16 cellular contexts compared by ENCODE assay signal in genomic region chr7:19410096-19410495, GRCh38.
DNase-seq lines count a peak whose midpoint lies in the region; ATAC-seq and TF ChIP-seq lines count a peak whose summit lies in the region.
"Had no signal": no experiment of that assay in that cellular context is flagged by ENCODE, and none has a peak within 500 bp of the region (broad histone marks: within the 10 kb centered on the region; RNA-seq: fewer than 3 reads in every experiment).

No MANE protein-coding gene starts in this region.

- H3K9me3 Mint-ChIP-seq in MCF 10A (ENCODE audit: unreplicated experiment): no peaks in the 10 kb centered on the region
- no peaks in the 10 kb centered on the region for H3K9me3 Mint-ChIP-seq in activated CD4-positive, alpha-beta memory T cell treated with anti-CD3 and anti-CD28 coated beads for 36 hours
- H3K9me3 Mint-ChIP-seq: CD8-positive, alpha-beta T cell; H9; IgD-negative memory B cell had no signal

- H3K27ac Mint-ChIP-seq in MCF 10A (ENCODE audit: low read depth, unreplicated experiment): no peak overlapping the region
- H3K27ac Mint-ChIP-seq in activated CD4-positive, alpha-beta memory T cell treated with anti-CD3 and anti-CD28 coated beads for 36 hours: no peak overlapping the region
- H3K27ac Mint-ChIP-seq: CD8-positive, alpha-beta T cell; H9; IgD-negative memory B cell had no signal

- no peak for ATAC-seq in HG03378 (IDR thresholded peaks at IDR 0.05; ENCODE audit: unreplicated experiment)
- ATAC-seq: CD8-positive, alpha-beta T cell; Panc1; Right ventricle myocardium inferior had no signal

- H3K4me3 Mint-ChIP-seq in MCF 10A (ENCODE audit: unreplicated experiment): no peak overlapping the region
- no peak overlapping the region for H3K4me3 Mint-ChIP-seq in activated CD4-positive, alpha-beta memory T cell treated with anti-CD3 and anti-CD28 coated beads for 36 hours
- H3K4me3 Mint-ChIP-seq: CD8-positive, alpha-beta T cell; H9; IgD-negative memory B cell had no signal

- TF ChIP-seq CTCF in AG10803 (conservative IDR thresholded peaks at IDR 0.05; ENCODE audit: low read length): no peak
- no peak for TF ChIP-seq CTCF in cardiac fibroblast (IDR thresholded peaks at IDR 0.05; ENCODE audit: low read depth, low read length)
- no peak for TF ChIP-seq CTCF in MCF 10A (IDR thresholded peaks at IDR 0.05; ENCODE audit: unreplicated experiment)

- intact Hi-C loops in MCF 10A (cut with micrococcal nuclease): no loop called here
- intact Hi-C loops in activated CD4-positive, alpha-beta memory T cell treated with anti-CD3 and anti-CD28 coated beads for 36 hours (cut with micrococcal nuclease): no loop called here

- BruUV-seq in MCF 10A (replicated peaks; lab: Mats Ljungman, UMichigan): no TSS peak

- H3K27me3 Mint-ChIP-seq in MCF 10A (ENCODE audit: insufficient read depth, unreplicated experiment): no peaks in the 10 kb centered on the region
- H3K27me3 Mint-ChIP-seq in activated CD4-positive, alpha-beta memory T cell treated with anti-CD3 and anti-CD28 coated beads for 36 hours: no peaks in the 10 kb centered on the region
- H3K27me3 Mint-ChIP-seq: IgD-negative memory B cell had no signal

- POLR2A ChIA-PET in MCF 10A (lab: Yijun Ruan, JAX): interaction anchor here (0.6 kb wide), 1 partner anchor 65 kb away, joined by 3 read pairs; no protein-coding TSS in a partner anchor
- POLR2A ChIA-PET in activated CD4-positive, alpha-beta memory T cell treated with anti-CD3 and anti-CD28 coated beads for 36 hours (lab: Charles Lee): no interaction called here

- H3K36me3 Mint-ChIP-seq in MCF 10A (ENCODE audit: insufficient read depth, unreplicated experiment): no peaks in the 10 kb centered on the region
- no peaks in the 10 kb centered on the region for H3K36me3 Mint-ChIP-seq in activated CD4-positive, alpha-beta memory T cell treated with anti-CD3 and anti-CD28 coated beads for 36 hours
- H3K36me3 Mint-ChIP-seq: CD8-positive, alpha-beta T cell; IgD-negative memory B cell had no signal

- peaks cover 10% of the 10 kb centered on the region for H3K4me1 Mint-ChIP-seq in MCF 10A (ENCODE audit: insufficient read depth, unreplicated experiment)
- no peaks in the 10 kb centered on the region for H3K4me1 Mint-ChIP-seq in activated CD4-positive, alpha-beta memory T cell treated with anti-CD3 and anti-CD28 coated beads for 36 hours (ENCODE audit: low read depth)
- H3K4me1 Mint-ChIP-seq: IgD-negative memory B cell had no signal

- DNase-seq in AG10803 (ENCODE audit: low read depth) (peak; percentile 4), LHCN-M2 (ENCODE audit: low read depth) (peak; percentile 60), cardiac fibroblast (ENCODE audit: low read depth in 2 of 2) (peak; percentile 60 to 64), iris pigment epithelial cell (ENCODE audit: low read depth) (peak; percentile 62), ureter (ENCODE audit: low spot score) (no peak), MCF 10A (ENCODE audit: unreplicated experiment) (no peak)
- no peak for DNase-seq in activated CD4-positive, alpha-beta memory T cell treated with anti-CD3 and anti-CD28 coated beads for 36 hours
- DNase-seq: CD8-positive, alpha-beta T cell; H9; NCI-H2107; NCI-H345; NCI-H748 treated with DMSO at 0.1 percent for 48 hours had no signal

- CTCF ChIA-PET in MCF 10A (lab: Yijun Ruan, JAX): no interaction called here
- CTCF ChIA-PET in activated CD4-positive, alpha-beta memory T cell treated with anti-CD3 and anti-CD28 coated beads for 36 hours (lab: Charles Lee): no interaction called here

- H3K4me3 ChIP-seq in AG10803 (ENCODE audit: low read length) (no peak overlapping the region), cardiac fibroblast (replicated peaks in 1 of 2; ENCODE audit: low read depth in 2 of 2, low read length in 2 of 2) (no peak overlapping the region)

Comparison
In these comparisons a context has a peak if more than half of its experiments do, and no peak if none do; other contexts are left out.
1. DNase-seq: peak in AG10803 (single experiment), LHCN-M2 (single experiment), cardiac fibroblast (2 of 2) and iris pigment epithelial cell (single experiment); none in ureter (single experiment), MCF 10A (single experiment) and activated CD4-positive, alpha-beta memory T cell treated with anti-CD3 and anti-CD28 coated beads for 36 hours (single experiment).